In genomic region chr11:116771935-116772334, GRCh38 we compare ENCODE assay signal across 9 cellular contexts. TPM values are rescaled to one million over a fixed set of nuclear protein-coding genes. Genes with fewer than 3 reads are reported as not detected.
DNase-seq lines count a peak whose midpoint lies in the region; ATAC-seq, FAIRE-seq and TF ChIP-seq lines count a peak whose summit lies in the region.
"Had no signal": no experiment of that assay in that cellular context is flagged by ENCODE, and none has a peak within 500 bp of the region (broad histone marks: within the 10 kb centered on the region; RNA-seq: fewer than 3 reads in every experiment).

No MANE protein-coding gene starts in this region.

- no peaks in the 10 kb centered on the region for H4K20me1 ChIP-seq in MM.1S (ENCODE audit: insufficient read depth, low read length)
- H4K20me1 ChIP-seq in H1 (replicated peaks in 1 of 2; ENCODE audit: control insufficient read depth in 1 of 2, insufficient read depth in 2 of 2, low read length in 2 of 2): peaks cover 0 to 2% of the 10 kb centered on the region in 2 experiments

- intact Hi-C loops in CD4-positive, alpha-beta memory T cell (cut with micrococcal nuclease): loop anchor here (2.0 to 5.0 kb wide), 4 partner anchors 80 to 459 kb away; partner anchors contain the start of genes SIDT2 and SIK3

- H3K56ac ChIP-seq in H1 (replicated peaks; ENCODE audit: insufficient read length, low read depth, low read length): no peak overlapping the region

- no peaks in the 10 kb centered on the region for H3K9me3 ChIP-seq in CD4-positive, alpha-beta memory T cell (ENCODE audit: control insufficient read depth in 1 of 2, low read length in 2 of 2)
- H3K9me3 ChIP-seq in MM.1S (replicated peaks; ENCODE audit: insufficient read depth, low read length) (no peaks in the 10 kb centered on the region), H1 (ENCODE audit: insufficient read depth in 2 of 2, low read depth in 1 of 2, low read length in 1 of 2) (no peaks in the 10 kb centered on the region), neuronal stem cell (replicated peaks in 1 of 2; ENCODE audit: control insufficient read depth in 2 of 2, insufficient read depth in 1 of 2, low read depth in 1 of 2, low read length in 2 of 2) (no peaks in the 10 kb centered on the region)
- H3K9me3 ChIP-seq: adrenal gland had no signal

- no peak for ATAC-seq in HG02798 (IDR thresholded peaks at IDR 0.05; ENCODE audit: poor library complexity, unreplicated experiment)
- ATAC-seq in GM21515 (IDR thresholded peaks at IDR 0.05; ENCODE audit: unreplicated experiment): no peak

- peak overlapping the region; percentile 71 to 93 for H3K4me3 ChIP-seq in CD4-positive, alpha-beta memory T cell (ENCODE audit: low read length in 2 of 2)
- H3K4me3 ChIP-seq in MM.1S (ENCODE audit: low read length) (peak overlapping the region; percentile 87), H1 (ENCODE audit: extremely low read depth in 1 of 4, insufficient read depth in 2 of 4, low read depth in 3 of 4, low read length in 4 of 4) (peak overlapping the region; percentile 76 to 96 (median 84)), neuronal stem cell (ENCODE audit: low read length in 2 of 2) (peak overlapping the region in 1 of 2 donors; percentile 66)

- no peak overlapping the region for H3K23ac ChIP-seq in H1 (ENCODE audit: insufficient read length)
- H3K23ac ChIP-seq in neuronal stem cell (ENCODE audit: low read depth, low read length, poor library complexity): no peak overlapping the region

- H3K79me1 ChIP-seq in H1 (ENCODE audit: low read depth, low read length) (no peaks in the 10 kb centered on the region), neuronal stem cell (ENCODE audit: low read depth, low read length) (no peaks in the 10 kb centered on the region)

- no peaks in the 10 kb centered on the region for H3K9me2 ChIP-seq in MM.1S (replicated peaks; ENCODE audit: insufficient read depth, low read length)

- DNase-seq in CD4-positive, alpha-beta memory T cell: no peak
- DNase-seq in MM.1S (no peak), H1 (ENCODE audit: low read depth in 1 of 2, low spot score in 2 of 2) (no peak), neuronal stem cell (ENCODE audit: low spot score) (no peak), GM13977 (ENCODE audit: low spot score) (no peak), kidney glomerular epithelial cell (lab: John Stamatoyannopoulos, UW) (no peak)
- DNase-seq: adrenal gland had no signal

- peaks cover 24 to 47% (median 35%) of the 10 kb centered on the region in 4 donors for H3K4me1 Mint-ChIP-seq in CD4-positive, alpha-beta memory T cell

- in situ Hi-C loops in GM13977 (cut with MboI; ENCODE audit: low pct_unique_long_range_greater_than_20kb, low sequenced_read_pairs, unreplicated experiment): no loop called here

- H2AFZ ChIP-seq in MM.1S (ENCODE audit: low read length) (no peak overlapping the region), H1 (ENCODE audit: low read length) (no peak overlapping the region), neuronal stem cell (ENCODE audit: low read length) (peak overlapping the region; percentile 98)

- peaks cover 0 to 5% (median 0%) of the 10 kb centered on the region in 8 donors for H3K9me3 Mint-ChIP-seq in CD4-positive, alpha-beta memory T cell

- H3K4ac ChIP-seq in H1 (replicated peaks; ENCODE audit: insufficient read length, low read depth, low read length): no peak overlapping the region
- no peak overlapping the region for H3K4ac ChIP-seq in neuronal stem cell (ENCODE audit: low read length)

- H3K9ac ChIP-seq in MM.1S (ENCODE audit: low read length) (peak overlapping the region; percentile 97), H1 (replicated peaks in 1 of 4; ENCODE audit: extremely low read depth in 1 of 4, low read depth in 3 of 4, low read length in 3 of 4) (peak overlapping the region; percentile 53 to 94 (median 91)), neuronal stem cell (ENCODE audit: low read depth, low read length, poor library complexity) (no peak overlapping the region)

- no peaks in the 10 kb centered on the region for H3K27me3 Mint-ChIP-seq in CD4-positive, alpha-beta memory T cell

- no peak for TF ChIP-seq RAD21 in H1 (IDR thresholded peaks at IDR 0.05 in 1 of 2, conservative IDR thresholded peaks at IDR 0.05 in 1 of 2; ENCODE audit: low read depth in 2 of 2, low read length in 2 of 2)

- no peak overlapping the region for H2BK12ac ChIP-seq in H1 (ENCODE audit: low read depth, low read length)
- no peak overlapping the region for H2BK12ac ChIP-seq in neuronal stem cell (ENCODE audit: low read length)

- H2BK5ac ChIP-seq in H1 (ENCODE audit: low read depth, low read length) (peak overlapping the region; percentile 16; the same call in 1 of the 2 replicates), neuronal stem cell (ENCODE audit: low read length) (no peak overlapping the region)

- POLR2A ChIA-PET in CD4-positive, alpha-beta memory T cell (lab: Charles Lee; ENCODE audit: partially characterized antibody): interaction anchor here (1.2 to 7.7 kb wide), 2 partner anchors 14 to 326 kb away, joined by 6 to 100 read pairs; partner anchors contain the start of genes SIK3 and ZPR1
- POLR2A ChIA-PET in H1 (lab: Charles Lee; ENCODE audit: partially characterized antibody): interaction anchor here (1.1 to 3.6 kb wide), 2 partner anchors 17 to 37 kb away, joined by 3 to 29 read pairs; partner anchors contain the start of genes APOA5 and ZPR1

- H3K79me2 ChIP-seq in MM.1S (ENCODE audit: low read length) (peaks cover 36% of the 10 kb centered on the region), H1 (ENCODE audit: control insufficient read depth in 1 of 2, insufficient read depth in 2 of 2, low read length in 2 of 2) (peaks cover 12 to 22% of the 10 kb centered on the region in 2 experiments)

- H3F3A ChIP-seq in MM.1S (ENCODE audit: insufficient read depth, low read length): peaks cover 22% of the 10 kb centered on the region

- peaks cover 24% of the 10 kb centered on the region for H3K4me1 ChIP-seq in CD4-positive, alpha-beta memory T cell (ENCODE audit: insufficient read depth, low read length)
- H3K4me1 ChIP-seq in MM.1S (ENCODE audit: low read length): peaks cover 32% of the 10 kb centered on the region
- peaks cover 0 to 5% (median 3%) of the 10 kb centered on the region in 4 experiments; a peak in 2 of 7 replicates for H3K4me1 ChIP-seq in H1 (replicated peaks in 1 of 4; ENCODE audit: control insufficient read depth in 3 of 4, insufficient read depth in 4 of 4, low read length in 3 of 4)
- peaks cover 5 to 12% of the 10 kb centered on the region in 2 donors for H3K4me1 ChIP-seq in neuronal stem cell (ENCODE audit: control insufficient read depth in 2 of 2, insufficient read depth in 1 of 2, low read depth in 1 of 2, low read length in 2 of 2)

- H2AK5ac ChIP-seq in H1 (ENCODE audit: low read depth, low read length) (0 out of 2 replicates have a peak overlapping the region, but pooled peaks have one; percentile 10), neuronal stem cell (ENCODE audit: low read depth, low read length) (no peak overlapping the region)

- H2BK20ac ChIP-seq in H1 (ENCODE audit: low read length): no peak overlapping the region

- H3K27me3 ChIP-seq in CD4-positive, alpha-beta memory T cell (ENCODE audit: insufficient read depth, low read length): no peaks in the 10 kb centered on the region
- H3K27me3 ChIP-seq in MM.1S (replicated peaks; ENCODE audit: insufficient read depth, low read length): no peaks in the 10 kb centered on the region
- H3K27me3 ChIP-seq in H1 (replicated peaks in 1 of 4; ENCODE audit: control insufficient read depth in 3 of 4, extremely low read depth in 1 of 4, insufficient read depth in 3 of 4, low read length in 3 of 4): no peaks in the 10 kb centered on the region
- H3K27me3 ChIP-seq in neuronal stem cell (ENCODE audit: control insufficient read depth in 3 of 3, insufficient read depth in 3 of 3, low read depth in 1 of 3, low read length in 3 of 3): no peaks in the 10 kb centered on the region
- H3K27me3 ChIP-seq: adrenal gland had no signal

- H2BK15ac ChIP-seq in H1 (ENCODE audit: low read length) (no peak overlapping the region), neuronal stem cell (ENCODE audit: low read length) (no peak overlapping the region)

- H3K18ac ChIP-seq in H1 (ENCODE audit: extremely low read depth, low read length) (no peak overlapping the region), neuronal stem cell (ENCODE audit: low read length) (no peak overlapping the region)

- H4K8ac ChIP-seq in H1 (ENCODE audit: extremely low read depth, insufficient read depth, low read length) (no peak overlapping the region), neuronal stem cell (ENCODE audit: low read depth, low read length) (no peak overlapping the region)

- H3K4me2 ChIP-seq in MM.1S (ENCODE audit: low read depth, low read length) (peak overlapping the region; percentile 75), H1 (ENCODE audit: insufficient read depth in 1 of 2, low read depth in 2 of 2, low read length in 2 of 2) (peak overlapping the region; percentile 97 to 99), neuronal stem cell (ENCODE audit: insufficient read depth, low read length, poor library complexity, severe bottlenecking) (peak overlapping the region; percentile 34)

- WGBS in H1 (ENCODE audit: extremely low coverage in 1 of 2, insufficient coverage in 1 of 2, insufficient read length in 1 of 2, insufficient replicate concordance in 2 of 2, low coverage in 1 of 2, low lambda C conversion rate in 2 of 2, missing lambda C conversion rate in 1 of 2), 2 experiments: 40% methylated on average over 2 of the region's 2 CpGs; no CpG with 5 or more reads in 1 of the 2 experiments
- WGBS in neuronal stem cell (ENCODE audit: extremely low coverage in 2 of 2, insufficient read length in 2 of 2, insufficient replicate concordance in 1 of 2), 2 donors: no CpG with 5 or more reads among the region's 2 CpGs

- no peak overlapping the region for H2BK120ac ChIP-seq in H1 (replicated peaks; ENCODE audit: low read depth, low read length)
- H2BK120ac ChIP-seq in neuronal stem cell (ENCODE audit: low read depth, low read length): no peak overlapping the region

- H3K36me3 ChIP-seq in CD4-positive, alpha-beta memory T cell (ENCODE audit: insufficient read depth, low read length): no peaks in the 10 kb centered on the region
- peaks cover 3% of the 10 kb centered on the region for H3K36me3 ChIP-seq in MM.1S (replicated peaks; ENCODE audit: insufficient read depth, low read length)
- peaks cover 2 to 33% (median 12%) of the 10 kb centered on the region in 4 experiments; a peak in 6 of 8 replicates for H3K36me3 ChIP-seq in H1 (ENCODE audit: control insufficient read depth in 2 of 4, insufficient read depth in 4 of 4, low read length in 3 of 4)
- H3K36me3 ChIP-seq in neuronal stem cell (replicated peaks in 1 of 2; ENCODE audit: control insufficient read depth in 2 of 2, insufficient read depth in 2 of 2, low read length in 2 of 2): peaks cover 9 to 44% of the 10 kb centered on the region in 2 donors

- H3K14ac ChIP-seq in H1 (ENCODE audit: insufficient read length) (no peak overlapping the region), neuronal stem cell (ENCODE audit: low read length) (no peak overlapping the region)

- CTCF ChIA-PET in CD4-positive, alpha-beta memory T cell (lab: Charles Lee; ENCODE audit: partially characterized antibody): interaction anchor here (0.9 to 7.3 kb wide), 4 partner anchors 19 to 334 kb away, joined by 3 to 46 read pairs (median 4); partner anchors contain the start of gene APOA5
- CTCF ChIA-PET in H1 (lab: Charles Lee; ENCODE audit: partially characterized antibody): interaction anchor here (0.9 to 1.2 kb wide), 4 partner anchors 16 to 454 kb away, joined by 3 to 4 read pairs (median 4); partner anchors contain the start of genes APOA5 and ZPR1

- no peak overlapping the region for H4K5ac ChIP-seq in H1 (ENCODE audit: insufficient read length, low read depth, low read length)

- FAIRE-seq in H1 (lab: Jason Lieb, UNC): no peak

- peak overlapping the region; percentile 94 for H3K27ac ChIP-seq in CD4-positive, alpha-beta memory T cell (ENCODE audit: low read depth, low read length)
- peak overlapping the region; percentile 79 for H3K27ac ChIP-seq in MM.1S (ENCODE audit: low read length)
- peak overlapping the region; percentile 90; the same call in 1 of the 2 replicates for H3K27ac ChIP-seq in H1 (ENCODE audit: low read depth, low read length)
- H3K27ac ChIP-seq in neuronal stem cell (replicated peaks; ENCODE audit: low read length): no peak overlapping the region

- H4K91ac ChIP-seq in H1 (replicated peaks; ENCODE audit: insufficient read length, low read length) (no peak overlapping the region), neuronal stem cell (ENCODE audit: low read depth, low read length, poor library complexity) (no peak overlapping the region)

- H3K23me2 ChIP-seq in H1 (ENCODE audit: low read depth, low read length): peaks cover 8% of the 10 kb centered on the region

- TF ChIP-seq CTCF in MM.1S (IDR thresholded peaks at IDR 0.05; ENCODE audit: low read length): no peak
- no peak for TF ChIP-seq CTCF in H1 (IDR thresholded peaks at IDR 0.05; ENCODE audit: control extremely low read depth in 1 of 3, insufficient read depth in 1 of 3, low read depth in 1 of 3, low read length in 3 of 3)
- no peak for TF ChIP-seq CTCF in GM13977 (IDR thresholded peaks at IDR 0.05; ENCODE audit: extremely low read depth, insufficient read depth, missing control alignments)

- H3K36me3 Mint-ChIP-seq in CD4-positive, alpha-beta memory T cell: peaks cover 15 to 38% of the 10 kb centered on the region in 2 donors

- H3K4me3 Mint-ChIP-seq in CD4-positive, alpha-beta memory T cell: peak overlapping the region; percentile 97 to 100 (median 98)

- peak overlapping the region; percentile 94 to 99 (median 98) for H3K27ac Mint-ChIP-seq in CD4-positive, alpha-beta memory T cell

- TF ChIP-seq EP300 in H1 (IDR thresholded peaks at IDR 0.05; ENCODE audit: borderline replicate concordance in 1 of 2, low read depth in 2 of 2, low read length in 2 of 2): no peak

- no peak for TF ChIP-seq POLR2A in H1 (IDR thresholded peaks at IDR 0.05; ENCODE audit: control extremely low read depth in 1 of 2, low read depth in 2 of 2, low read length in 2 of 2)

RNA-seq across cellular contexts. Expression of gene BUD13, which starts 0.9 kb away (rescaled TPM):
- total RNA-seq in CD4-positive, alpha-beta memory T cell: 10 to 100 TPM; 19.9 to 23.1 TPM
- 10 to 100 TPM in 1 of 2 donors, 1 to 10 TPM in 1; 2.3 to 20.6 TPM for polyA plus RNA-seq in CD4-positive, alpha-beta memory T cell
- total RNA-seq in H1 (2021; fragmentation: NEBNext Ultra II Directional; extraction: Animal tissue kit (Norgen Biotek cat#: 25700)): 24.8 TPM in 2 replicates
- 22.0 and 27.2 TPM in 2 replicates for polyA plus RNA-seq in H1 (2011; rRNA removed)
- polyA plus RNA-seq in H1 (2011; cell fraction: cytosol; rRNA removed): 27.8 TPM
- polyA plus RNA-seq in H1 (2011; cell fraction: nucleus; rRNA removed): 20.1 TPM
- polyA plus RNA-seq in H1 (2012, experiment 1 of 2): 27.5 to 33.0 TPM (median 28.6 TPM) in 4 replicates
- 16.3 TPM for polyA plus RNA-seq in H1 (2012, experiment 2 of 2)
- polyA plus RNA-seq in H1 (2013, experiment 1 of 2): 23.0 TPM
- polyA plus RNA-seq in H1 (2013, experiment 2 of 2): 20.2 TPM
- polyA minus RNA-seq in H1 (2011; rRNA and poly(A)+ RNA removed): 26.8 and 27.4 TPM in 2 replicates
- 15.7 TPM for polyA minus RNA-seq in H1 (2011; cell fraction: cytosol; rRNA and poly(A)+ RNA removed)
- polyA minus RNA-seq in H1 (2011; cell fraction: nucleus; rRNA and poly(A)+ RNA removed): 17.9 TPM
- polyA plus RNA-seq in neuronal stem cell (2013, experiment 1 of 2): 31.8 TPM
- 31.6 TPM for polyA plus RNA-seq in neuronal stem cell (2013, experiment 2 of 2)

RNA-seq across cellular contexts. Expression of gene ZPR1, which starts 15.9 kb away (rescaled TPM):
- 10 to 100 TPM; 59.5 to 73.4 TPM for total RNA-seq in CD4-positive, alpha-beta memory T cell
- polyA plus RNA-seq in CD4-positive, alpha-beta memory T cell: 10 to 100 TPM; 45.8 to 48.1 TPM
- total RNA-seq in H1 (2021; fragmentation: NEBNext Ultra II Directional; extraction: Animal tissue kit (Norgen Biotek cat#: 25700)): 70.5 and 81.2 TPM in 2 replicates
- 36.6 and 36.7 TPM in 2 replicates for polyA plus RNA-seq in H1 (2011; rRNA removed)
- polyA plus RNA-seq in H1 (2011; cell fraction: cytosol; rRNA removed): 49.0 TPM
- 38.7 TPM for polyA plus RNA-seq in H1 (2011; cell fraction: nucleus; rRNA removed)
- 44.9 to 54.2 TPM (median 48.1 TPM) in 4 replicates for polyA plus RNA-seq in H1 (2012, experiment 1 of 2)
- polyA plus RNA-seq in H1 (2012, experiment 2 of 2): 24.3 TPM
- 33.3 TPM for polyA plus RNA-seq in H1 (2013, experiment 1 of 2)
- 35.5 TPM for polyA plus RNA-seq in H1 (2013, experiment 2 of 2)
- 62.4 and 69.3 TPM in 2 replicates for polyA minus RNA-seq in H1 (2011; rRNA and poly(A)+ RNA removed)
- polyA minus RNA-seq in H1 (2011; cell fraction: cytosol; rRNA and poly(A)+ RNA removed): 46.8 TPM
- polyA minus RNA-seq in H1 (2011; cell fraction: nucleus; rRNA and poly(A)+ RNA removed): 42.6 TPM
- polyA plus RNA-seq in neuronal stem cell (2013, experiment 1 of 2): 20.9 TPM
- polyA plus RNA-seq in neuronal stem cell (2013, experiment 2 of 2): 21.9 TPM

RNA-seq across cellular contexts. Expression of gene APOA5, which starts 19.7 kb away (rescaled TPM):
- not detected for total RNA-seq in CD4-positive, alpha-beta memory T cell
- not detected for polyA plus RNA-seq in CD4-positive, alpha-beta memory T cell
- total RNA-seq in H1 (2021; fragmentation: NEBNext Ultra II Directional; extraction: Animal tissue kit (Norgen Biotek cat#: 25700)): 0.15 and 0.21 TPM in 2 replicates
- 0.08 and 0.09 TPM in 2 replicates for polyA plus RNA-seq in H1 (2011; rRNA removed)
- polyA plus RNA-seq in H1 (2011; cell fraction: cytosol; rRNA removed): 0.17 TPM
- 0.24 TPM for polyA plus RNA-seq in H1 (2011; cell fraction: nucleus; rRNA removed)
- 0.14 to 0.15 TPM in 2 of 4 replicates, not detected in the others for polyA plus RNA-seq in H1 (2012, experiment 1 of 2)
- 0.20 TPM for polyA plus RNA-seq in H1 (2012, experiment 2 of 2)
- polyA plus RNA-seq in H1 (2013, experiment 1 of 2): 0.06 TPM
- 0.06 TPM for polyA plus RNA-seq in H1 (2013, experiment 2 of 2)
- polyA minus RNA-seq in H1 (2011; rRNA and poly(A)+ RNA removed): 0.12 and 0.22 TPM in 2 replicates
- polyA minus RNA-seq in H1 (2011; cell fraction: cytosol; rRNA and poly(A)+ RNA removed): not detected
- 0.60 TPM for polyA minus RNA-seq in H1 (2011; cell fraction: nucleus; rRNA and poly(A)+ RNA removed)
- 0.03 TPM for polyA plus RNA-seq in neuronal stem cell (2013, experiment 1 of 2)
- not detected for polyA plus RNA-seq in neuronal stem cell (2013, experiment 2 of 2)
- polyA plus RNA-seq: adrenal gland had no signal

RNA-seq across cellular contexts. Expression of gene APOA4, which starts 51.2 kb away (rescaled TPM):
- total RNA-seq in CD4-positive, alpha-beta memory T cell: not detected
- not detected for polyA plus RNA-seq in CD4-positive, alpha-beta memory T cell
- total RNA-seq in H1 (2021; fragmentation: NEBNext Ultra II Directional; extraction: Animal tissue kit (Norgen Biotek cat#: 25700)): not detected in 2 replicates
- polyA plus RNA-seq in H1 (2011; rRNA removed): not detected in 2 replicates
- not detected for polyA plus RNA-seq in H1 (2011; cell fraction: cytosol; rRNA removed)
- not detected for polyA plus RNA-seq in H1 (2011; cell fraction: nucleus; rRNA removed)
- polyA plus RNA-seq in H1 (2012, experiment 1 of 2): not detected in 4 replicates
- polyA plus RNA-seq in H1 (2012, experiment 2 of 2): 0.16 TPM
- not detected for polyA plus RNA-seq in H1 (2013, experiment 1 of 2)
- not detected for polyA plus RNA-seq in H1 (2013, experiment 2 of 2)
- polyA minus RNA-seq in H1 (2011; rRNA and poly(A)+ RNA removed): not detected in 2 replicates
- polyA minus RNA-seq in H1 (2011; cell fraction: cytosol; rRNA and poly(A)+ RNA removed): not detected
- polyA minus RNA-seq in H1 (2011; cell fraction: nucleus; rRNA and poly(A)+ RNA removed): not detected
- polyA plus RNA-seq in neuronal stem cell (2013, experiment 1 of 2): not detected
- polyA plus RNA-seq in neuronal stem cell (2013, experiment 2 of 2): not detected
- total RNA-seq: adrenal gland had no signal

RNA-seq across cellular contexts. Expression of gene APOC3, which starts 57.8 kb away (rescaled TPM):
- not detected for total RNA-seq in CD4-positive, alpha-beta memory T cell
- not detected for polyA plus RNA-seq in CD4-positive, alpha-beta memory T cell
- not detected in 2 replicates for total RNA-seq in H1 (2021; fragmentation: NEBNext Ultra II Directional; extraction: Animal tissue kit (Norgen Biotek cat#: 25700))
- not detected in 2 replicates for polyA plus RNA-seq in H1 (2011; rRNA removed)
- polyA plus RNA-seq in H1 (2011; cell fraction: cytosol; rRNA removed): not detected
- polyA plus RNA-seq in H1 (2011; cell fraction: nucleus; rRNA removed): not detected
- not detected in 4 replicates for polyA plus RNA-seq in H1 (2012, experiment 1 of 2)
- polyA plus RNA-seq in H1 (2012, experiment 2 of 2): not detected
- polyA plus RNA-seq in H1 (2013, experiment 1 of 2): not detected
- not detected for polyA plus RNA-seq in H1 (2013, experiment 2 of 2)
- polyA minus RNA-seq in H1 (2011; rRNA and poly(A)+ RNA removed): not detected in 2 replicates
- polyA minus RNA-seq in H1 (2011; cell fraction: cytosol; rRNA and poly(A)+ RNA removed): not detected
- not detected for polyA minus RNA-seq in H1 (2011; cell fraction: nucleus; rRNA and poly(A)+ RNA removed)
- not detected for polyA plus RNA-seq in neuronal stem cell (2013, experiment 1 of 2)
- polyA plus RNA-seq in neuronal stem cell (2013, experiment 2 of 2): not detected

Comparison
In these comparisons a context has a peak if more than half of its experiments do, and no peak if none do; other contexts are left out.
1. H3K4me2 ChIP-seq: peak in every context shown above with its lines; median percentile 98 in H1; 75 in MM.1S; 34 in neuronal stem cell.